In the genomic region with DNA sequence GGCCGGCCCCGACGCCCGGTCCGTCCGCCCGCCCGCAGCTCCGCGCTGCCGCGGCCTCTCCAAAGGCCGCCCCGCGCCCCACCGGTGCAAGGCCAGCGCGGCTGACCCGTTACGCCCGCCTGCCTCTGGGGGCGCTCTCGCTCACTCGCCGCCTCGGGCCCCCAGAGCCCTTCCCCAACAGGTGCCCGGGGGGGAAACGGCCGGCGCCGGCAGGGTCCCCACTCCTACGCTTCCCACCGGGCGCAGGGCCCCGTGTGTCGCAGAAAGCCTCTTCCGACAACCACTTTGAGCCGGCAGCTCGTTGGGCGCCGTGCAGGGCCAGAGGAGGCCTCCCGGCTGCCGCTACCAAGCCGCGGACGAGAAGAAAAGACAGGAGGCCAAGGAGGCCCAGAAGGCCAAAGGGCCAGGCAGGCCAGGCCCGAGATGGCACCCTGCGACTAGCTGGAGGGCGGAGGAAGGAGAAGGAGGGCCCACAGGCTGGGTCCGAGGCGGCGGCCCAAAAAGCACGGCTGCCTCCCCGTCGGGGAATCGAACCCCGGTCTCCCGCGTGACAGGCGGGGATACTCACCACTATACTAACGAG, we compare ENCODE assay signal across 8 cellular contexts.
DNase-seq lines count a peak whose midpoint lies in the region; ATAC-seq and TF ChIP-seq lines count a peak whose summit lies in the region.

No MANE protein-coding gene starts in this region.

- H3K27ac ChIP-seq in A673 (ENCODE audit: low read depth, low read length, poor library complexity, severe bottlenecking), result peak overlapping the region; percentile 84

- no peaks in the 10 kb centered on the region for H3K9me3 ChIP-seq in A673 (ENCODE audit: low read depth, low read length, poor library complexity, severe bottlenecking)

- peak overlapping the region; percentile 97 for H3K4me3 ChIP-seq in A673 (ENCODE audit: low read depth, low read length, poor library complexity, severe bottlenecking)
- peak overlapping the region; percentile 38 for H3K4me3 ChIP-seq in astrocyte of the cerebellum (ENCODE audit: low read depth, low read length)

- POLR2A ChIA-PET in A673 (lab: Charles Lee; ENCODE audit: low non-redundant PET), result no interaction called here

- intact Hi-C loops in A673 (cut with micrococcal nuclease; ENCODE audit: unreplicated experiment), result no loop called here

- in situ Hi-C loops in astrocyte of the cerebellum (cut with HindIII; ENCODE audit: low sequenced_read_pairs), result no loop called here

- TF ChIP-seq CTCF in A673 (conservative IDR thresholded peaks at IDR 0.05; ENCODE audit: low read depth, low read length) (peak; percentile 72), astrocyte of the cerebellum (IDR thresholded peaks at IDR 0.05; ENCODE audit: low read depth, low read length, missing control alignments) (peak; percentile 56)

- DNase-seq in A673 (ENCODE audit: low spot score) (peak; percentile 80), RPMI7951 (ENCODE audit: low read depth) (peak; percentile 19), astrocyte of the cerebellum (ENCODE audit: low read depth) (no peak), iPS-NIHi11 (ENCODE audit: low spot score) (peak; percentile 83), NOMO-1 treated with dmso at 0.1 percent for 144 hours (lab: John Stamatoyannopoulos, UW; ENCODE audit: unreplicated experiment) (no peak), NCI-H146 (lab: John Stamatoyannopoulos, UW) (no peak)
- DNase-seq in stimulated activated CD4-positive, alpha-beta T cell treated with anti-CD3 and anti-CD28 coated beads, Interleukin-15, amount 100 ng/mL, for 48 hours (ENCODE audit: low read depth in 2 of 2), result peak; percentile 47 to 64

- peak; percentile 62 for ATAC-seq in GM19455 (IDR thresholded peaks at IDR 0.05; ENCODE audit: unreplicated experiment)

- H3K27me3 ChIP-seq in A673 (replicated peaks; ENCODE audit: insufficient read depth, low read depth, low read length, poor library complexity), result no peaks in the 10 kb centered on the region

- no TSS peak for BruUV-seq in A673 (replicated peaks; lab: Mats Ljungman, UMichigan)

- no peaks in the 10 kb centered on the region for H3K36me3 ChIP-seq in A673 (ENCODE audit: insufficient read depth, low read length, poor library complexity, severe bottlenecking)

- CTCF ChIA-PET in A673 (lab: Charles Lee), result no interaction called here

- H3K4me1 ChIP-seq in A673 (ENCODE audit: insufficient read depth, low read length, poor library complexity, severe bottlenecking), result no peaks in the 10 kb centered on the region

Comparison
In these comparisons a context has a peak if more than half of its experiments do, and no peak if none do; other contexts are left out.
1. DNase-seq: peak in A673 (single experiment), RPMI7951 (single experiment), iPS-NIHi11 (single experiment) and stimulated activated CD4-positive, alpha-beta T cell treated with anti-CD3 and anti-CD28 coated beads, Interleukin-15, amount 100 ng/mL, for 48 hours (2 of 2); none in astrocyte of the cerebellum (single experiment), NOMO-1 treated with dmso at 0.1 percent for 144 hours (single experiment) and NCI-H146 (single experiment).